In genomic region chr1:35581621-35582020, GRCh38 we compare ENCODE assay signal across 1 cellular context. TPM values are rescaled to one million over a fixed set of nuclear protein-coding genes. Genes with fewer than 3 reads are reported as not detected.
"Had no signal": no experiment of that assay in that cellular context is flagged by ENCODE, and none has a peak within 500 bp of the region (broad histone marks: within the 10 kb centered on the region; RNA-seq: fewer than 3 reads in every experiment).

No MANE protein-coding gene starts in this region.

RNA-seq across cellular contexts. Expression of gene TFAP2E, which starts 8.5 kb away (rescaled TPM):
- total RNA-seq: M059J had no signal
